In genomic region chr6:46419576-46420002, GRCh38 we compare ENCODE assay signal across 8 cellular contexts.
DNase-seq lines count a peak whose midpoint lies in the region; ATAC-seq, FAIRE-seq and TF ChIP-seq lines count a peak whose summit lies in the region.

No MANE protein-coding gene starts in this region.

- H3K9me3 ChIP-seq in lower lobe of right lung (no peaks in the 10 kb centered on the region), vagina (no peaks in the 10 kb centered on the region)

- H3K36me3 ChIP-seq in lower lobe of right lung: no peaks in the 10 kb centered on the region
- no peaks in the 10 kb centered on the region for H3K36me3 ChIP-seq in vagina

- FAIRE-seq in RCC 7860 (lab: Jason Lieb, UNC): peak; percentile 72

- H3K27me3 ChIP-seq in lower lobe of right lung (ENCODE audit: low read depth): no peaks in the 10 kb centered on the region
- H3K27me3 ChIP-seq in vagina: no peaks in the 10 kb centered on the region

- DNase-seq in activated CD4-positive, alpha-beta T cell treated with anti-CD3 and anti-CD28 coated beads for 48 hours: peak; percentile 45
- no peak for DNase-seq in activated CD4-positive, alpha-beta T cell treated with anti-CD3 and anti-CD28 coated beads for 1 hour
- DNase-seq in Kasumi-1 (lab: John Stamatoyannopoulos, UW) (peak; percentile 70), RCC 7860 (ENCODE audit: low spot score) (peak; percentile 28), coronary artery (ENCODE audit: low spot score) (no peak), lower lobe of right lung (no peak), vagina (ENCODE audit: extremely low spot score in 2 of 2) (no peak)

- TF ChIP-seq CTCF in coronary artery (IDR thresholded peaks at IDR 0.05) (peak; percentile 51), lower lobe of right lung (IDR thresholded peaks at IDR 0.05) (peak; percentile 84), vagina (IDR thresholded peaks at IDR 0.05) (peak; percentile 59 to 78 (median 69))

- H3K27ac ChIP-seq in coronary artery: peak overlapping the region in 1 of 2 donors; percentile 40
- no peak overlapping the region for H3K27ac ChIP-seq in lower lobe of right lung
- H3K27ac ChIP-seq in vagina: no peak overlapping the region

- peak; percentile 58 to 69 for ATAC-seq in lower lobe of right lung
- no peak for ATAC-seq in GM18870 (IDR thresholded peaks at IDR 0.05; ENCODE audit: unreplicated experiment)

- peaks cover 17% of the 10 kb centered on the region for H3K4me1 ChIP-seq in lower lobe of right lung
- no peaks in the 10 kb centered on the region for H3K4me1 ChIP-seq in vagina

- intact Hi-C loops in lower lobe of right lung (cut with DNase I) (loop anchor here (10.0 kb wide), 1 partner anchor 325 kb away; no protein-coding TSS in a partner anchor), vagina (cut with DNase I) (loop anchor here (5.0 kb wide), 1 partner anchor 208 kb away; no protein-coding TSS in a partner anchor)

- no peak for TF ChIP-seq POLR2A in vagina (IDR thresholded peaks at IDR 0.05)

- H3K4me3 ChIP-seq in coronary artery: no peak overlapping the region
- H3K4me3 ChIP-seq in lower lobe of right lung: no peak overlapping the region
- H3K4me3 ChIP-seq in vagina: no peak overlapping the region

Comparison
In these comparisons a context has a peak if more than half of its experiments do, and no peak if none do; other contexts are left out.
1. DNase-seq: peak in activated CD4-positive, alpha-beta T cell treated with anti-CD3 and anti-CD28 coated beads for 48 hours (single experiment), Kasumi-1 (2 of 2) and RCC 7860 (single experiment); none in activated CD4-positive, alpha-beta T cell treated with anti-CD3 and anti-CD28 coated beads for 1 hour (single experiment), coronary artery (single experiment), lower lobe of right lung (single experiment) and vagina (0 of 2).
2. Peak in every context shown above with its lines, with median percentiles within 50 percentile points of each other: CTCF ChIP-seq.